Comparison of ENCODE assay signal across 1 cellular context in the genomic region with DNA sequence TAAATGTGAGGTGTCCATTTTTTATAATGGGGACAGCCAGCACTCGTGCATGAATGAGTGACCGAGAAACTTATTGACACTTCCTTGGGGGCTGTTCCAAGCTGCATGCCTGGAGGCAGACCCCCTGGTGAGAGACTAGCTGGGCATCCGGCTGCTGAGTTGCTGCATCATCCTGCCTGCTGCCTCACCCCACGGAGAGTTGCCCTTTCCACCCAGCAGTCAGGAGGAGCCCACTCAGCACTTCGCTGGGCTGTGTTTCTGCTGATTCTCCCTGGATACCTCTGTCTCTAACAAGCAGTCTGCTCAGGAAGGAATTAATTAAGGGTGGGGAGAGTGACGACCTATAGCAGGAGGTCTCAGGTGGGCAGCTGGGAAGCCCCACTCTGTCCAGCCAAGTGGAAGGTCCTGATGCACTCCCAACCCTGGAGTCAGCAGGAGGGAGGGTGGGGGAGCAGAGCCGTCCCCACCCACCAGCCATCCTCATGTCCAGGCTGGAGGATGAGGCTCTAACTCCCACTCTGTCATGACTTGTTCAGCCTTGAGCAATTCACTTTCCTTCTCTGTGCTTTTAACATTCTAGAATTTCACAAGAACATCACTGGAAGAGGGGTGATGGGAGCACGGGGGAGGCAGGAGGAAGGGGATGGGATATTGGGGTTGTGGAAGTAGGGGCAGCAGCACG.
TF ChIP-seq lines count a peak whose summit lies in the region.

No MANE protein-coding gene starts in this region.

TF ChIP-seq in H1, 55 proteins besides CTCF, POLR2A, EP300 and RAD21:
- no peak for TF ChIP-seq JUN (IDR thresholded peaks at IDR 0.05; ENCODE audit: low read depth, low read length)
- no peak for TF ChIP-seq POLR2AphosphoS5 (IDR thresholded peaks at IDR 0.05; ENCODE audit: low read depth, low read length)
- no peak for TF ChIP-seq CEBPB (IDR thresholded peaks at IDR 0.05; ENCODE audit: low read depth, low read length)
- no peak for TF ChIP-seq ZNF274 (IDR thresholded peaks at IDR 0.05; ENCODE audit: borderline replicate concordance, extremely low read depth, low read length)
- TF ChIP-seq EZH2 (IDR thresholded peaks at IDR 0.05; ENCODE audit: low read depth, low read length, severe bottlenecking), result no peak
- no peak for TF ChIP-seq HDAC2 (IDR thresholded peaks at IDR 0.05; ENCODE audit: borderline replicate concordance in 1 of 2, low read depth in 2 of 2, low read length in 2 of 2)
- TF ChIP-seq HDAC6 (IDR thresholded peaks at IDR 0.05; ENCODE audit: low read depth, low read length), result no peak
- TF ChIP-seq, protein P1, sequence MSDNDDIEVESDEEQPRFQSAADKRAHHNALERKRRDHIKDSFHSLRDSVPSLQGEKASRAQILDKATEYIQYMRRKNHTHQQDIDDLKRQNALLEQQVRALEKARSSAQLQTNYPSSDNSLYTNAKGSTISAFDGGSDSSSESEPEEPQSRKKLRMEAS (IDR thresholded peaks at IDR 0.05), result no peak
- TF ChIP-seq POU5F1 (IDR thresholded peaks at IDR 0.05; ENCODE audit: low read depth, low read length), result no peak
- no peak for TF ChIP-seq KDM4A (IDR thresholded peaks at IDR 0.05; ENCODE audit: low read depth, low read length, severe bottlenecking)
- TF ChIP-seq BACH1 (IDR thresholded peaks at IDR 0.05; ENCODE audit: low read length), result no peak
- TF ChIP-seq BCL11A (IDR thresholded peaks at IDR 0.05; ENCODE audit: low read depth in 2 of 2, low read length in 2 of 2), result no peak
- no peak for TF ChIP-seq EGR1 (IDR thresholded peaks at IDR 0.05; ENCODE audit: borderline replicate concordance, low read depth, low read length)
TF ChIP-seq in H1: peak in this region for 0.
